Comparison of ENCODE assay signal across 1 cellular context in the genomic region with DNA sequence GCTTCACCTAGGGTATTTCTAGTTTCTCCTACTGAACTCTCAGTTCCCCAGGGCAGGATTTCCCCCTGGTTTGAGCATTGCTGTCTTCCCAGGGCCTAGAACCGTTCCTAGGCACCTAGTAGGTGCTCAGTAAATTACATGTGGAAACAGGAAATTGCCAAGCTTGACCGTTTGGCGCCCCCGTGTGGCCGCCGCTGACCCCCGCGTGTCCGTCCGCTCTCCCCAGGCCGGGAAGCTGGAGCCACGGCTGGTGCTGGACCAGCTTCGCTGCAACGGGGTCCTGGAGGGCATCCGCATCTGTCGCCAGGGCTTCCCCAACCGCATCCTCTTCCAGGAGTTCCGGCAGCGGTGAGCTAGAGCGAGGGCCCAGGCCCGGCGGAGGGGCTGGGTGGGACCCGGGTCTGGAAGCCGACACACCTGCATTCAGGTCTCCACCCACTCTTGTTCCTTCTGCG.
A peak's percentile ranks its signal among the peaks of the same experiment; 100 is the strongest.
TF ChIP-seq lines count a peak whose summit lies in the region.

No MANE protein-coding gene starts in this region.

TF ChIP-seq in HepG2, 621 proteins besides CTCF, POLR2A, EP300 and RAD21 (continued from another document):
- TF ChIP-seq, protein P1, sequence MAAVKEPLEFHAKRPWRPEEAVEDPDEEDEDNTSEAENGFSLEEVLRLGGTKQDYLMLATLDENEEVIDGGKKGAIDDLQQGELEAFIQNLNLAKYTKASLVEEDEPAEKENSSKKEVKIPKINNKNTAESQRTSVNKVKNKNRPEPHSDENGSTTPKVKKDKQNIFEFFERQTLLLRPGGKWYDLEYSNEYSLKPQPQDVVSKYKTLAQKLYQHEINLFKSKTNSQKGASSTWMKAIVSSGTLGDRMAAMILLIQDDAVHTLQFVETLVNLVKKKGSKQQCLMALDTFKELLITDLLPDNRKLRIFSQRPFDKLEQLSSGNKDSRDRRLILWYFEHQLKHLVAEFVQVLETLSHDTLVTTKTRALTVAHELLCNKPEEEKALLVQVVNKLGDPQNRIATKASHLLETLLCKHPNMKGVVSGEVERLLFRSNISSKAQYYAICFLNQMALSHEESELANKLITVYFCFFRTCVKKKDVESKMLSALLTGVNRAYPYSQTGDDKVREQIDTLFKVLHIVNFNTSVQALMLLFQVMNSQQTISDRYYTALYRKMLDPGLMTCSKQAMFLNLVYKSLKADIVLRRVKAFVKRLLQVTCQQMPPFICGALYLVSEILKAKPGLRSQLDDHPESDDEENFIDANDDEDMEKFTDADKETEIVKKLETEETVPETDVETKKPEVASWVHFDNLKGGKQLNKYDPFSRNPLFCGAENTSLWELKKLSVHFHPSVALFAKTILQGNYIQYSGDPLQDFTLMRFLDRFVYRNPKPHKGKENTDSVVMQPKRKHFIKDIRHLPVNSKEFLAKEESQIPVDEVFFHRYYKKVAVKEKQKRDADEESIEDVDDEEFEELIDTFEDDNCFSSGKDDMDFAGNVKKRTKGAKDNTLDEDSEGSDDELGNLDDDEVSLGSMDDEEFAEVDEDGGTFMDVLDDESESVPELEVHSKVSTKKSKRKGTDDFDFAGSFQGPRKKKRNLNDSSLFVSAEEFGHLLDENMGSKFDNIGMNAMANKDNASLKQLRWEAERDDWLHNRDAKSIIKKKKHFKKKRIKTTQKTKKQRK (IDR thresholded peaks at IDR 0.05; ENCODE audit: low read length) = no peak
- 0 out of 2 replicates have a peak, but pooled peaks have one; percentile 27 for TF ChIP-seq POGZ (CRISPR knock-in tag; IDR thresholded peaks at IDR 0.05)
- peak; percentile 67; the same call in 1 of the 2 replicates for TF ChIP-seq ZNF768 (CRISPR knock-in tag; IDR thresholded peaks at IDR 0.05)
- peak; percentile 23 for TF ChIP-seq MED8 (CRISPR knock-in tag; IDR thresholded peaks at IDR 0.05; ENCODE audit: insufficient replicate concordance)
- TF ChIP-seq ZNF367 (CRISPR knock-in tag; IDR thresholded peaks at IDR 0.05; ENCODE audit: borderline replicate concordance) = no peak
- TF ChIP-seq DR1 (CRISPR knock-in tag; IDR thresholded peaks at IDR 0.05) = no peak
- 0 out of 2 replicates have a peak, but pooled peaks have one; percentile 23 for TF ChIP-seq PHF21A (CRISPR knock-in tag; IDR thresholded peaks at IDR 0.05)
- peak; percentile 89 for TF ChIP-seq STAG1 (CRISPR knock-in tag; IDR thresholded peaks at IDR 0.05)
- TF ChIP-seq ZKSCAN1 (IDR thresholded peaks at IDR 0.05; ENCODE audit: low read length) = peak; percentile 94
- TF ChIP-seq REXO4 (CRISPR knock-in tag; IDR thresholded peaks at IDR 0.05; ENCODE audit: borderline replicate concordance) = 0 out of 2 replicates have a peak, but pooled peaks have one; percentile 49
- 0 out of 2 replicates have a peak, but pooled peaks have one; percentile 33 for TF ChIP-seq IRF2 (CRISPR knock-in tag; IDR thresholded peaks at IDR 0.05)
- TF ChIP-seq, protein P2, sequence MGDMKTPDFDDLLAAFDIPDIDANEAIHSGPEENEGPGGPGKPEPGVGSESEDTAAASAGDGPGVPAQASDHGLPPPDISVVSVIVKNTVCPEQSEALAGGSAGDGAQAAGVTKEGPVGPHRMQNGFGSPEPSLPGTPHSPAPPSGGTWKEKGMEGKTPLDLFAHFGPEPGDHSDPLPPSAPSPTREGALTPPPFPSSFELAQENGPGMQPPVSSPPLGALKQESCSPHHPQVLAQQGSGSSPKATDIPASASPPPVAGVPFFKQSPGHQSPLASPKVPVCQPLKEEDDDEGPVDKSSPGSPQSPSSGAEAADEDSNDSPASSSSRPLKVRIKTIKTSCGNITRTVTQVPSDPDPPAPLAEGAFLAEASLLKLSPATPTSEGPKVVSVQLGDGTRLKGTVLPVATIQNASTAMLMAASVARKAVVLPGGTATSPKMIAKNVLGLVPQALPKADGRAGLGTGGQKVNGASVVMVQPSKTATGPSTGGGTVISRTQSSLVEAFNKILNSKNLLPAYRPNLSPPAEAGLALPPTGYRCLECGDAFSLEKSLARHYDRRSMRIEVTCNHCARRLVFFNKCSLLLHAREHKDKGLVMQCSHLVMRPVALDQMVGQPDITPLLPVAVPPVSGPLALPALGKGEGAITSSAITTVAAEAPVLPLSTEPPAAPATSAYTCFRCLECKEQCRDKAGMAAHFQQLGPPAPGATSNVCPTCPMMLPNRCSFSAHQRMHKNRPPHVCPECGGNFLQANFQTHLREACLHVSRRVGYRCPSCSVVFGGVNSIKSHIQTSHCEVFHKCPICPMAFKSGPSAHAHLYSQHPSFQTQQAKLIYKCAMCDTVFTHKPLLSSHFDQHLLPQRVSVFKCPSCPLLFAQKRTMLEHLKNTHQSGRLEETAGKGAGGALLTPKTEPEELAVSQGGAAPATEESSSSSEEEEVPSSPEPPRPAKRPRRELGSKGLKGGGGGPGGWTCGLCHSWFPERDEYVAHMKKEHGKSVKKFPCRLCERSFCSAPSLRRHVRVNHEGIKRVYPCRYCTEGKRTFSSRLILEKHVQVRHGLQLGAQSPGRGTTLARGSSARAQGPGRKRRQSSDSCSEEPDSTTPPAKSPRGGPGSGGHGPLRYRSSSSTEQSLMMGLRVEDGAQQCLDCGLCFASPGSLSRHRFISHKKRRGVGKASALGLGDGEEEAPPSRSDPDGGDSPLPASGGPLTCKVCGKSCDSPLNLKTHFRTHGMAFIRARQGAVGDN (CRISPR knock-in tag; IDR thresholded peaks at IDR 0.05) = peak; percentile 39; the same call in 1 of the 2 replicates
- 0 out of 2 replicates have a peak, but pooled peaks have one; percentile 14 for TF ChIP-seq FOXA3 (CRISPR knock-in tag; IDR thresholded peaks at IDR 0.05)
- TF ChIP-seq ZNF121 (CRISPR knock-in tag; IDR thresholded peaks at IDR 0.05) = no peak
- TF ChIP-seq MIXL1 (CRISPR knock-in tag; IDR thresholded peaks at IDR 0.05) = 0 out of 2 replicates have a peak, but pooled peaks have one; percentile 16
- no peak for TF ChIP-seq ZNF556 (CRISPR knock-in tag; IDR thresholded peaks at IDR 0.05; ENCODE audit: borderline replicate concordance)
- TF ChIP-seq ZSCAN21 (CRISPR knock-in tag; IDR thresholded peaks at IDR 0.05; ENCODE audit: borderline replicate concordance) = peak; percentile 45; the same call in 1 of the 2 replicates
- no peak for TF ChIP-seq SPEN (CRISPR knock-in tag; IDR thresholded peaks at IDR 0.05; ENCODE audit: low read depth)
- TF ChIP-seq ZNF737 (CRISPR knock-in tag; IDR thresholded peaks at IDR 0.05; ENCODE audit: borderline replicate concordance) = peak; percentile 66; the same call in 1 of the 2 replicates
- TF ChIP-seq SMC3 (IDR thresholded peaks at IDR 0.05; ENCODE audit: low read length) = peak; percentile 44
- TF ChIP-seq HNRNPK (IDR thresholded peaks at IDR 0.05; ENCODE audit: low read depth, low read length, poor library complexity, severe bottlenecking) = no peak
- TF ChIP-seq KLF12 (CRISPR knock-in tag; IDR thresholded peaks at IDR 0.05; ENCODE audit: borderline replicate concordance) = no peak
- no peak for TF ChIP-seq SOX6 (IDR thresholded peaks at IDR 0.05)
- peak; percentile 16; the same call in 1 of the 2 replicates for TF ChIP-seq SOX6 (CRISPR knock-in tag; IDR thresholded peaks at IDR 0.05)
- 0 out of 2 replicates have a peak, but pooled peaks have one; percentile 33 for TF ChIP-seq THAP11 (CRISPR knock-in tag; IDR thresholded peaks at IDR 0.05)
- TF ChIP-seq, protein P3, sequence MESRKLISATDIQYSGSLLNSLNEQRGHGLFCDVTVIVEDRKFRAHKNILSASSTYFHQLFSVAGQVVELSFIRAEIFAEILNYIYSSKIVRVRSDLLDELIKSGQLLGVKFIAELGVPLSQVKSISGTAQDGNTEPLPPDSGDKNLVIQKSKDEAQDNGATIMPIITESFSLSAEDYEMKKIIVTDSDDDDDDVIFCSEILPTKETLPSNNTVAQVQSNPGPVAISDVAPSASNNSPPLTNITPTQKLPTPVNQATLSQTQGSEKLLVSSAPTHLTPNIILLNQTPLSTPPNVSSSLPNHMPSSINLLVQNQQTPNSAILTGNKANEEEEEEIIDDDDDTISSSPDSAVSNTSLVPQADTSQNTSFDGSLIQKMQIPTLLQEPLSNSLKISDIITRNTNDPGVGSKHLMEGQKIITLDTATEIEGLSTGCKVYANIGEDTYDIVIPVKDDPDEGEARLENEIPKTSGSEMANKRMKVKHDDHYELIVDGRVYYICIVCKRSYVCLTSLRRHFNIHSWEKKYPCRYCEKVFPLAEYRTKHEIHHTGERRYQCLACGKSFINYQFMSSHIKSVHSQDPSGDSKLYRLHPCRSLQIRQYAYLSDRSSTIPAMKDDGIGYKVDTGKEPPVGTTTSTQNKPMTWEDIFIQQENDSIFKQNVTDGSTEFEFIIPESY (CRISPR knock-in tag; IDR thresholded peaks at IDR 0.05) = peak; percentile 73; the same call in 1 of the 2 replicates
- TF ChIP-seq GABPB1 (CRISPR knock-in tag; IDR thresholded peaks at IDR 0.05) = peak; percentile 60; the same call in 1 of the 2 replicates
- 0 out of 2 replicates have a peak, but pooled peaks have one; percentile 16 for TF ChIP-seq HIVEP1 (CRISPR knock-in tag; IDR thresholded peaks at IDR 0.05)
- peak; percentile 61; the same call in 1 of the 2 replicates for TF ChIP-seq RCOR2 (CRISPR knock-in tag; IDR thresholded peaks at IDR 0.05)
- TF ChIP-seq ZMYM3 (CRISPR knock-in tag; IDR thresholded peaks at IDR 0.05) = peak; percentile 90
- peak; percentile 27; the same call in 1 of the 2 replicates for TF ChIP-seq KDM5B (CRISPR knock-in tag; IDR thresholded peaks at IDR 0.05; ENCODE audit: borderline replicate concordance)
- peak; percentile 62 for TF ChIP-seq XRCC5 (optimal IDR thresholded peaks at IDR 0.05; ENCODE audit: low read length)
- 0 out of 2 replicates have a peak, but pooled peaks have one; percentile 37 for TF ChIP-seq ELF3 (CRISPR knock-in tag; IDR thresholded peaks at IDR 0.05)
- peak; percentile 53; the same call in 1 of the 2 replicates for TF ChIP-seq ETV5 (CRISPR knock-in tag; IDR thresholded peaks at IDR 0.05; ENCODE audit: borderline replicate concordance)
- no peak for TF ChIP-seq WIZ (CRISPR knock-in tag; IDR thresholded peaks at IDR 0.05)
- TF ChIP-seq, protein P4, sequence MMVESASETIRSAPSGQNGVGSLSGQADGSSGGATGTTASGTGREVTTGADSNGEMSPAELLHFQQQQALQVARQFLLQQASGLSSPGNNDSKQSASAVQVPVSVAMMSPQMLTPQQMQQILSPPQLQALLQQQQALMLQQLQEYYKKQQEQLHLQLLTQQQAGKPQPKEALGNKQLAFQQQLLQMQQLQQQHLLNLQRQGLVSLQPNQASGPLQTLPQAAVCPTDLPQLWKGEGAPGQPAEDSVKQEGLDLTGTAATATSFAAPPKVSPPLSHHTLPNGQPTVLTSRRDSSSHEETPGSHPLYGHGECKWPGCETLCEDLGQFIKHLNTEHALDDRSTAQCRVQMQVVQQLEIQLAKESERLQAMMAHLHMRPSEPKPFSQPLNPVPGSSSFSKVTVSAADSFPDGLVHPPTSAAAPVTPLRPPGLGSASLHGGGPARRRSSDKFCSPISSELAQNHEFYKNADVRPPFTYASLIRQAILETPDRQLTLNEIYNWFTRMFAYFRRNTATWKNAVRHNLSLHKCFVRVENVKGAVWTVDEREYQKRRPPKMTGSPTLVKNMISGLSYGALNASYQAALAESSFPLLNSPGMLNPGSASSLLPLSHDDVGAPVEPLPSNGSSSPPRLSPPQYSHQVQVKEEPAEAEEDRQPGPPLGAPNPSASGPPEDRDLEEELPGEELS (CRISPR knock-in tag; IDR thresholded peaks at IDR 0.05) = 0 out of 2 replicates have a peak, but pooled peaks have one; percentile 4
- TF ChIP-seq HDAC2 (CRISPR knock-in tag; IDR thresholded peaks at IDR 0.05) = peak; percentile 18; the same call in 1 of the 2 replicates
- peak; percentile 23 for TF ChIP-seq HNRNPLL (IDR thresholded peaks at IDR 0.05; ENCODE audit: low read depth, low read length, poor library complexity, severe bottlenecking)
- TF ChIP-seq ZMYM2 (CRISPR knock-in tag; IDR thresholded peaks at IDR 0.05) = peak; percentile 81
- TF ChIP-seq KDM2A (CRISPR knock-in tag; IDR thresholded peaks at IDR 0.05; ENCODE audit: borderline replicate concordance, low read depth) = peak; percentile 69
- TF ChIP-seq, protein P5, sequence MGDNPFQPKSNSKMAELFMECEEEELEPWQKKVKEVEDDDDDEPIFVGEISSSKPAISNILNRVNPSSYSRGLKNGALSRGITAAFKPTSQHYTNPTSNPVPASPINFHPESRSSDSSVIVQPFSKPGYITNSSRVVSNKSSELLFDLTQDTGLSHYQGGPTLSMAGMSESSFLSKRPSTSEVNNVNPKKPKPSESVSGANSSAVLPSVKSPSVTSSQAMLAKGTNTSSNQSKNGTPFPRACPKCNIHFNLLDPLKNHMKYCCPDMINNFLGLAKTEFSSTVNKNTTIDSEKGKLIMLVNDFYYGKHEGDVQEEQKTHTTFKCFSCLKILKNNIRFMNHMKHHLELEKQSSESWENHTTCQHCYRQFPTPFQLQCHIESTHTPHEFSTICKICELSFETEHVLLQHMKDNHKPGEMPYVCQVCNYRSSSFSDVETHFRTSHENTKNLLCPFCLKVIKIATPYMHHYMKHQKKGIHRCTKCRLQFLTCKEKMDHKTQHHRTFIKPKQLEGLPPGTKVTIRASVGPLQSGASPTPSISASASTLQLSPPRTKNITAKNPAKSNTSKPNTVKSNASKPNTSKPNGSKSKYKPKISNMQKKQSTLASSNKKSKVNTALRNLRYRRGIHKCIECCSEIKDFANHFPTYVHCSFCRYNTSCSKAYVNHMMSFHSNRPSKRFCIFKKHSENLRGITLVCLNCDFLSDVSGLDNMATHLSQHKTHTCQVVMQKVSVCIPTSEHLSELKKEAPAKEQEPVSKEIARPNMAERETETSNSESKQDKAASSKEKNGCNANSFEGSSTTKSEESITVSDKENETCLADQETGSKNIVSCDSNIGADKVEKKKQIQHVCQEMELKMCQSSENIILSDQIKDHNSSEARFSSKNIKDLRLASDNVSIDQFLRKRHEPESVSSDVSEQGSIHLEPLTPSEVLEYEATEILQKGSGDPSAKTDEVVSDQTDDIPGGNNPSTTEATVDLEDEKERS (CRISPR knock-in tag; IDR thresholded peaks at IDR 0.05) = 0 out of 2 replicates have a peak, but pooled peaks have one; percentile 47
- no peak for TF ChIP-seq ZNF572 (CRISPR knock-in tag; IDR thresholded peaks at IDR 0.05)
